12 cellular contexts compared by ENCODE assay signal in the genomic region with DNA sequence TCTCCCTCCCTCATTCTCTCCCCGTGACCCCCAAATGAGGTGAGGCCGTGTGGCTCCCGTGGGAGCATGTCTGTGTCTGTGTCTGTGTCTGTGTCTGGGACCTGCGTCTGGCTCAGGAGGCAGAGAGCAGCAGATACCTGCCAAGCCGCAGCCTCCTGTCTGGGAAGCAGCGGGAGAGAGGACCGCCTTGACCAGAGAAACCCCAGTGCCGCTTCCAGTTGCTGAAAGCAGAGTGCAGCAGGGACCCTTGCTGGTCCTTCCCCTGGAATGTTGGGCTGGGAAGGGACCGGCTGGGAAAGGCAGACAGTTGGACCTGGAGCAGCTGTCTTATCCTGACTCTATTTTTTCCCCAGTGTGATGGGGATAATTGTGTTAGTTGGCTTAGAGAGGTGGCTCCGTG. TPM values are rescaled to one million over a fixed set of nuclear protein-coding genes. Genes with fewer than 3 reads are reported as not detected.
DNase-seq lines count a peak whose midpoint lies in the region; ATAC-seq, FAIRE-seq and TF ChIP-seq lines count a peak whose summit lies in the region.
"Had no signal": no experiment of that assay in that cellular context is flagged by ENCODE, and none has a peak within 500 bp of the region (broad histone marks: within the 10 kb centered on the region; RNA-seq: fewer than 3 reads in every experiment).

No MANE protein-coding gene starts in this region.

- POLR2A ChIA-PET in WTC11 (lab: Charles Lee): interaction anchor here (0.9 to 1.6 kb wide), 2 partner anchors 17 to 28 kb away, joined by 3 to 7 read pairs; a partner anchor contains a TSS
- POLR2A ChIA-PET in naive thymus-derived CD8-positive, alpha-beta T cell (lab: Charles Lee): no interaction called here

- H3K9ac ChIP-seq in BLaER1: no peak overlapping the region

- H3K27ac Mint-ChIP-seq in WTC11: peak overlapping the region; percentile 78; the same call in 1 of the 2 replicates
- H3K27ac Mint-ChIP-seq in naive thymus-derived CD8-positive, alpha-beta T cell: no peak overlapping the region
- H3K27ac Mint-ChIP-seq: CD4-positive, alpha-beta memory T cell had no signal

- H4K20me1 ChIP-seq in BLaER1: no peaks in the 10 kb centered on the region

- DNase-seq in WTC11 (ENCODE audit: low spot score) (peak; percentile 39), heart left ventricle (peak in 3 of 5 donors; percentile 38 to 54 (median 46)), omental fat pad (ENCODE audit: low spot score) (no peak), NCI-H1417 (lab: John Stamatoyannopoulos, UW) (no peak), GM12891 (ENCODE audit: insufficient read length, low spot score) (no peak)
- no peak for DNase-seq in NK-92 treated with Interleukin-12 subunit alpha and Interleukin-12 subunit beta, amount 100 ng/mL, for 24 hours (lab: John Stamatoyannopoulos, UW)
- DNase-seq in naive thymus-derived CD8-positive, alpha-beta T cell: no peak
- DNase-seq: activated gamma-delta T cell treated with Interleukin-2 at 50 U/mL for 16 hours; CD4-positive, alpha-beta memory T cell; NCI-H774 had no signal

- TF ChIP-seq POLR2A in heart left ventricle (IDR thresholded peaks at IDR 0.05): no peak
- TF ChIP-seq POLR2A in GM12891 (IDR thresholded peaks at IDR 0.05; ENCODE audit: low read depth, low read length): no peak

- H3K4me2 ChIP-seq in BLaER1: peak overlapping the region; percentile 21

- H3K36me3 Mint-ChIP-seq in WTC11: no peaks in the 10 kb centered on the region
- no peaks in the 10 kb centered on the region for H3K36me3 Mint-ChIP-seq in naive thymus-derived CD8-positive, alpha-beta T cell
- H3K36me3 Mint-ChIP-seq: CD4-positive, alpha-beta memory T cell; stimulated activated effector memory CD8-positive, alpha-beta T cell treated with anti-CD3 and anti-CD28 coated beads, Interleukin-12 subunit alpha, Interleukin-12 subunit beta, amount 100 ng/mL, for 72 hours had no signal

- no peak for FAIRE-seq in GM12891 (lab: Jason Lieb, UNC)

- peaks cover 38% of the 10 kb centered on the region for H3K4me1 ChIP-seq in BLaER1
- peaks cover 0 to 66% (median 29%) of the 10 kb centered on the region in 12 donors for H3K4me1 ChIP-seq in heart left ventricle

- H3K36me3 ChIP-seq in BLaER1 (no peaks in the 10 kb centered on the region), heart left ventricle (no peaks in the 10 kb centered on the region)

- no peaks in the 10 kb centered on the region for H3K9me3 Mint-ChIP-seq in WTC11
- no peaks in the 10 kb centered on the region for H3K9me3 Mint-ChIP-seq in naive thymus-derived CD8-positive, alpha-beta T cell
- H3K9me3 Mint-ChIP-seq: CD4-positive, alpha-beta memory T cell; stimulated activated effector memory CD8-positive, alpha-beta T cell treated with anti-CD3 and anti-CD28 coated beads, Interleukin-12 subunit alpha, Interleukin-12 subunit beta, amount 100 ng/mL, for 72 hours had no signal

- no peak for TF ChIP-seq CTCF in WTC11 (IDR thresholded peaks at IDR 0.05)
- no peak for TF ChIP-seq CTCF in heart left ventricle (IDR thresholded peaks at IDR 0.05)
- no peak for TF ChIP-seq CTCF in omental fat pad (IDR thresholded peaks at IDR 0.05)

- H3K4me1 Mint-ChIP-seq in WTC11: peaks cover 43% of the 10 kb centered on the region
- H3K4me1 Mint-ChIP-seq in naive thymus-derived CD8-positive, alpha-beta T cell: peaks cover 0 to 3% (median 2%) of the 10 kb centered on the region in 4 donors
- H3K4me1 Mint-ChIP-seq: CD4-positive, alpha-beta memory T cell had no signal

- intact Hi-C loops in heart left ventricle (cut with DNase I): no loop called here

- H3K27ac ChIP-seq in BLaER1: no peak overlapping the region
- peak overlapping the region; percentile 69 to 99 (median 92) for H3K27ac ChIP-seq in heart left ventricle

- H3K4me3 Mint-ChIP-seq in WTC11: peak overlapping the region; percentile 56
- no peak overlapping the region for H3K4me3 Mint-ChIP-seq in naive thymus-derived CD8-positive, alpha-beta T cell
- H3K4me3 Mint-ChIP-seq: CD4-positive, alpha-beta memory T cell; stimulated activated effector memory CD8-positive, alpha-beta T cell treated with anti-CD3 and anti-CD28 coated beads, Interleukin-12 subunit alpha, Interleukin-12 subunit beta, amount 100 ng/mL, for 72 hours had no signal

- no peaks in the 10 kb centered on the region for H3K27me3 Mint-ChIP-seq in WTC11 (ENCODE audit: low read depth)
- H3K27me3 Mint-ChIP-seq in naive thymus-derived CD8-positive, alpha-beta T cell: peaks cover 9 to 32% (median 17%) of the 10 kb centered on the region in 5 donors

- H3K9me3 ChIP-seq in BLaER1 (no peaks in the 10 kb centered on the region), heart left ventricle (no peaks in the 10 kb centered on the region)

- WGBS in heart left ventricle, 4 donors: 20 to 38% (median 26%) methylated on average over 9 to 10 of the region's 10 CpGs

- H3K27me3 ChIP-seq in BLaER1 (peaks cover 16% of the 10 kb centered on the region), heart left ventricle (peaks cover 0 to 5% (median 0%) of the 10 kb centered on the region in 9 donors)

- CTCF ChIA-PET in WTC11 (lab: Charles Lee): interaction anchor here (0.6 to 2.8 kb wide), 5 partner anchors 9 to 158 kb away, joined by 3 to 10 read pairs (median 4); no protein-coding TSS in a partner anchor

- H3K4me3 ChIP-seq in BLaER1 (no peak overlapping the region), heart left ventricle (peak overlapping the region; percentile 40 to 77 (median 58))

- peak; percentile 15; the same call in 1 of the 2 replicates for ATAC-seq in WTC11
- ATAC-seq in heart left ventricle: peak; percentile 6 to 29 (median 7)
- peak; percentile 1 for ATAC-seq in omental fat pad (ENCODE audit: low FRiP score)
- no peak for ATAC-seq in naive thymus-derived CD8-positive, alpha-beta T cell
- ATAC-seq: stimulated activated effector memory CD8-positive, alpha-beta T cell treated with anti-CD3 and anti-CD28 coated beads, Interleukin-12 subunit alpha, Interleukin-12 subunit beta, amount 100 ng/mL, for 72 hours had no signal

TF ChIP-seq in WTC11, 78 proteins besides CTCF, POLR2A, EP300 and RAD21:
- TF ChIP-seq RELA (CRISPR knock-in tag; IDR thresholded peaks at IDR 0.05; ENCODE audit: borderline replicate concordance): no peak

TF ChIP-seq in GM12891, 5 proteins besides CTCF, POLR2A, EP300 and RAD21:
- TF ChIP-seq SPI1 (IDR thresholded peaks at IDR 0.05; ENCODE audit: low read depth, low read length): no peak
- TF ChIP-seq TAF1 (IDR thresholded peaks at IDR 0.05; ENCODE audit: low read depth, low read length): no peak
- TF ChIP-seq PAX5 (IDR thresholded peaks at IDR 0.05; ENCODE audit: insufficient read depth, low read length, severe bottlenecking): no peak
- no peak for TF ChIP-seq POU2F2 (IDR thresholded peaks at IDR 0.05; ENCODE audit: low read depth, low read length)

RNA-seq across cellular contexts. Expression of a gene that starts 0.5 kb away (rescaled TPM):
- total RNA-seq in WTC11 (2021) (1.1 to 1.9 TPM (median 1.7 TPM) in 3 replicates), heart left ventricle (100 to 1,000 TPM in 8 of 9 donors, 10 to 100 TPM in 1; 94.1 to 564 (median 266) TPM), omental fat pad (1 to 10 TPM in 3 of 4 donors, under 1 TPM in 1; 0.32 to 7.8 (median 4.9) TPM)
- polyA plus RNA-seq in heart left ventricle: 100 to 1,000 TPM; 300 to 463 TPM
- total RNA-seq in naive thymus-derived CD8-positive, alpha-beta T cell: not detected
- not detected for polyA plus RNA-seq in naive thymus-derived CD8-positive, alpha-beta T cell
- polyA plus RNA-seq in GM12891 (2012; ENCODE audit: low read depth, missing spikeins): 0.15 TPM
- total RNA-seq: CD4-positive, alpha-beta memory T cell had no signal
- polyA plus RNA-seq: CD4-positive, alpha-beta memory T cell had no signal

RNA-seq across cellular contexts. Expression of a gene that starts 17.1 kb away (rescaled TPM):
- total RNA-seq in WTC11 (2021) (28.8 to 30.8 TPM (median 29.8 TPM) in 3 replicates), heart left ventricle (10 to 100 TPM; 12.2 to 27.4 (median 18.3) TPM), omental fat pad (10 to 100 TPM; 17.0 to 37.7 (median 22.3) TPM)
- polyA plus RNA-seq in heart left ventricle: 10 to 100 TPM; 20.2 to 31.2 TPM
- total RNA-seq in naive thymus-derived CD8-positive, alpha-beta T cell: 10 to 100 TPM; 50.5 to 54.6 TPM
- 10 to 100 TPM; 24.7 to 30.9 (median 27.6) TPM for polyA plus RNA-seq in naive thymus-derived CD8-positive, alpha-beta T cell
- polyA plus RNA-seq in GM12891 (2012; ENCODE audit: low read depth, missing spikeins): 15.7 TPM

RNA-seq across cellular contexts. Expression of a gene that starts 28.3 kb away (rescaled TPM):
- total RNA-seq in WTC11 (2021): 14.8 to 15.7 TPM (median 15.0 TPM) in 3 replicates
- total RNA-seq in heart left ventricle: 10 to 100 TPM; 10.8 to 26.4 (median 22.9) TPM
- 10 to 100 TPM; 17.3 to 34.8 TPM for polyA plus RNA-seq in heart left ventricle
- 100 to 1,000 TPM in 1 of 4 donors, 10 to 100 TPM in 3; 39.3 to 168 (median 73.1) TPM for total RNA-seq in omental fat pad
- total RNA-seq in naive thymus-derived CD8-positive, alpha-beta T cell: 10 to 100 TPM; 30.9 to 32.3 TPM
- polyA plus RNA-seq in naive thymus-derived CD8-positive, alpha-beta T cell: 10 to 100 TPM; 29.9 to 32.8 (median 32.4) TPM
- polyA plus RNA-seq in GM12891 (2012; ENCODE audit: low read depth, missing spikeins): 24.1 TPM

RNA-seq across cellular contexts. Expression of a gene that starts 59.5 kb away (rescaled TPM):
- total RNA-seq in WTC11 (2021) (30.3 to 32.2 TPM (median 30.4 TPM) in 3 replicates), heart left ventricle (10 to 100 TPM; 29.0 to 51.0 (median 40.6) TPM), omental fat pad (10 to 100 TPM; 16.0 to 22.1 (median 19.5) TPM)
- polyA plus RNA-seq in heart left ventricle: 10 to 100 TPM; 24.2 to 39.8 TPM
- total RNA-seq in naive thymus-derived CD8-positive, alpha-beta T cell: 10 to 100 TPM; 25.8 to 29.3 TPM
- polyA plus RNA-seq in naive thymus-derived CD8-positive, alpha-beta T cell: 10 to 100 TPM in 2 of 3 donors, 1 to 10 TPM in 1; 7.5 to 13.9 (median 11.2) TPM
- 27.3 TPM for polyA plus RNA-seq in GM12891 (2012; ENCODE audit: low read depth, missing spikeins)

RNA-seq across cellular contexts. Expression of a gene that starts 59.8 kb away (rescaled TPM):
- total RNA-seq in WTC11 (2021): 410 to 474 TPM (median 420 TPM) in 3 replicates
- 100 to 1,000 TPM; 162 to 204 (median 176) TPM for total RNA-seq in heart left ventricle
- polyA plus RNA-seq in heart left ventricle: 100 to 1,000 TPM; 123 to 231 TPM
- total RNA-seq in omental fat pad: 100 to 1,000 TPM; 168 to 191 (median 181) TPM
- 100 to 1,000 TPM; 171 to 182 TPM for total RNA-seq in naive thymus-derived CD8-positive, alpha-beta T cell
- 100 to 1,000 TPM; 436 to 513 (median 454) TPM for polyA plus RNA-seq in naive thymus-derived CD8-positive, alpha-beta T cell
- 288 TPM for polyA plus RNA-seq in GM12891 (2012; ENCODE audit: low read depth, missing spikeins)

Comparison
In these comparisons a context has a peak if more than half of its experiments do, and no peak if none do; other contexts are left out.
1. ATAC-seq: peak in WTC11 (single experiment), heart left ventricle (4 of 4) and omental fat pad (single experiment); none in naive thymus-derived CD8-positive, alpha-beta T cell (0 of 2).
2. DNase-seq: peak in WTC11 (single experiment) and heart left ventricle (3 of 5); none in omental fat pad (single experiment), NK-92 treated with Interleukin-12 subunit alpha and Interleukin-12 subunit beta, amount 100 ng/mL, for 24 hours (single experiment), naive thymus-derived CD8-positive, alpha-beta T cell (0 of 10), NCI-H1417 (0 of 3) and GM12891 (single experiment).
3. RNA of a gene that starts 0.5 kb away (total RNA-seq): 94.1 to 564 TPM in heart left ventricle; 0.32 to 7.8 TPM in omental fat pad, 1.1 to 1.9 TPM in WTC11 and not detected in naive thymus-derived CD8-positive, alpha-beta T cell; every median in the first group is over 10 times any median in the second.